1 cellular context compared by ENCODE assay signal in genomic region chr21:29304577-29304976, GRCh38.
TF ChIP-seq lines count a peak whose summit lies in the region.

No MANE protein-coding gene starts in this region.

TF ChIP-seq in WTC11, 78 proteins besides CTCF, POLR2A, EP300 and RAD21 (continued from another document):
- TF ChIP-seq OVOL2 (CRISPR knock-in tag; IDR thresholded peaks at IDR 0.05; ENCODE audit: borderline replicate concordance) (no peak), SOX15 (CRISPR knock-in tag; IDR thresholded peaks at IDR 0.05) (no peak)
TF ChIP-seq in WTC11: peak in this region for 0.
